In genomic region chr1:224616761-224617409, GRCh38 we compare ENCODE assay signal across 8 cellular contexts. TPM values are rescaled to one million over a fixed set of nuclear protein-coding genes. Genes with fewer than 3 reads are reported as not detected.
DNase-seq lines count a peak whose midpoint lies in the region; ATAC-seq and TF ChIP-seq lines count a peak whose summit lies in the region.

No MANE protein-coding gene starts in this region.

- H3K14ac ChIP-seq in IMR-90 (replicated peaks; ENCODE audit: low read depth, low read length), result peak overlapping the region; percentile 8; the same call in 1 of the 2 replicates

- intact Hi-C loops in CD14-positive monocyte (cut with micrococcal nuclease) (no loop called here), IMR-90 (cut with micrococcal nuclease) (no loop called here), ovary (cut with DNase I) (no loop called here)

- H3K4me1 Mint-ChIP-seq in CD14-positive monocyte (peaks cover 20% of the 10 kb centered on the region), nephron progenitor cell (peaks cover 20% of the 10 kb centered on the region)
- H3K4me1 Mint-ChIP-seq in central memory CD8-positive, alpha-beta T cell, result peaks cover 21% of the 10 kb centered on the region

- H3K4me3 Mint-ChIP-seq in CD14-positive monocyte, result peak overlapping the region; percentile 50 to 85
- peak overlapping the region; percentile 75 for H3K4me3 Mint-ChIP-seq in central memory CD8-positive, alpha-beta T cell
- peak overlapping the region; percentile 82 for H3K4me3 Mint-ChIP-seq in nephron progenitor cell

- peaks cover 0 to 18% of the 10 kb centered on the region in 2 experiments; a peak in 2 of 4 replicates for H3K79me1 ChIP-seq in IMR-90 (ENCODE audit: low read depth in 1 of 2, low read length in 2 of 2)

- H4K5ac ChIP-seq in IMR-90 (ENCODE audit: low read depth, low read length), result no peak overlapping the region

- peak overlapping the region; percentile 81 for H3K4me2 ChIP-seq in IMR-90 (ENCODE audit: low read depth, low read length)

- H3K9me1 ChIP-seq in IMR-90 (ENCODE audit: insufficient read depth, low read length), result peaks cover 2% of the 10 kb centered on the region; the same call in 1 of the 2 replicates

- peak overlapping the region; percentile 22; the same call in 1 of the 2 replicates for H2AK5ac ChIP-seq in IMR-90 (ENCODE audit: low read depth, low read length)

- DNase-seq in CD14-positive monocyte (ENCODE audit: low spot score) (no peak), IMR-90 (no peak), nephron progenitor cell (peak; percentile 53), AG20443 (ENCODE audit: low spot score) (no peak), ovary (no peak), NCI-H2107 (lab: John Stamatoyannopoulos, UW) (no peak)
- DNase-seq in central memory CD8-positive, alpha-beta T cell (ENCODE audit: low spot score in 2 of 2), result no peak

- TF ChIP-seq EP300 in ovary (IDR thresholded peaks at IDR 0.05), result no peak

- H2BK120ac ChIP-seq in IMR-90 (ENCODE audit: low read depth, low read length), result 0 out of 2 replicates have a peak overlapping the region, but pooled peaks have one; percentile 0

- H3K23ac ChIP-seq in IMR-90 (ENCODE audit: low read depth, low read length), result peak overlapping the region; percentile 68

- H3K27ac Mint-ChIP-seq in CD14-positive monocyte, result peak overlapping the region in 1 of 7 donors; percentile 10
- no peak overlapping the region for H3K27ac Mint-ChIP-seq in central memory CD8-positive, alpha-beta T cell (ENCODE audit: low read depth)
- no peak overlapping the region for H3K27ac Mint-ChIP-seq in nephron progenitor cell

- H2BK5ac ChIP-seq in IMR-90 (ENCODE audit: low read depth, low read length, poor library complexity, severe bottlenecking), result no peak overlapping the region

- H3K9me3 Mint-ChIP-seq in CD14-positive monocyte (peaks cover 0 to 16% (median 6%) of the 10 kb centered on the region in 7 donors), nephron progenitor cell (peaks cover 6% of the 10 kb centered on the region)
- H3K9me3 Mint-ChIP-seq in central memory CD8-positive, alpha-beta T cell, result peaks cover 3% of the 10 kb centered on the region

- H3K4ac ChIP-seq in IMR-90 (ENCODE audit: low read depth, low read length), result 0 out of 2 replicates have a peak overlapping the region, but pooled peaks have one; percentile 0

- H3K18ac ChIP-seq in IMR-90 (ENCODE audit: low read depth, low read length), result no peak overlapping the region

- H3K4me3 ChIP-seq in IMR-90 (ENCODE audit: insufficient read depth, low read depth, low read length) (peak overlapping the region; percentile 51), ovary (no peak overlapping the region)

- H3K9me3 ChIP-seq in IMR-90 (ENCODE audit: control insufficient read depth, insufficient read depth, low read length) (no peaks in the 10 kb centered on the region), ovary (peaks cover 0 to 3% of the 10 kb centered on the region in 2 donors)

- H3K27me3 ChIP-seq in IMR-90 (ENCODE audit: control insufficient read depth, insufficient read depth, low read length) (peaks cover 34% of the 10 kb centered on the region), ovary (no peaks in the 10 kb centered on the region)

- TF ChIP-seq RAD21 in IMR-90 (IDR thresholded peaks at IDR 0.05; ENCODE audit: low read length), result no peak

- peaks cover 60 to 73% (median 62%) of the 10 kb centered on the region in 3 donors for H3K27me3 Mint-ChIP-seq in CD14-positive monocyte (ENCODE audit: low read depth in 3 of 3)
- peaks cover 63% of the 10 kb centered on the region for H3K27me3 Mint-ChIP-seq in central memory CD8-positive, alpha-beta T cell
- peaks cover 86% of the 10 kb centered on the region for H3K27me3 Mint-ChIP-seq in nephron progenitor cell (ENCODE audit: low read depth, poor library complexity)

- no peak overlapping the region for H3K9ac ChIP-seq in IMR-90 (ENCODE audit: low read depth, low read length)

- CTCF ChIA-PET in IMR-90 (lab: Yijun Ruan, JAX), result no interaction called here

- H3K4me1 ChIP-seq in IMR-90 (ENCODE audit: control insufficient read depth, insufficient read depth, low read length) (peaks cover 3% of the 10 kb centered on the region; the same call in 1 of the 2 replicates), ovary (ENCODE audit: insufficient read depth) (peaks cover 9% of the 10 kb centered on the region)

- H2AK9ac ChIP-seq in IMR-90 (replicated peaks; ENCODE audit: low read depth, low read length, poor library complexity), result peak overlapping the region; percentile 75

- TF ChIP-seq CTCF in CD14-positive monocyte (IDR thresholded peaks at IDR 0.05) (no peak), IMR-90 (conservative IDR thresholded peaks at IDR 0.05; ENCODE audit: low read depth, low read length) (no peak), nephron progenitor cell (IDR thresholded peaks at IDR 0.05) (no peak), ovary (IDR thresholded peaks at IDR 0.05) (no peak)

- H2BK15ac ChIP-seq in IMR-90 (ENCODE audit: low read depth, low read length), result no peak overlapping the region

- TF ChIP-seq POLR2A in IMR-90 (IDR thresholded peaks at IDR 0.05; ENCODE audit: low read depth, low read length), result no peak
- no peak for TF ChIP-seq POLR2A in ovary (IDR thresholded peaks at IDR 0.05)

- peak overlapping the region in 1 of 2 experiments; percentile 15; a peak in 1 of 4 replicates for H4K8ac ChIP-seq in IMR-90 (ENCODE audit: low read depth in 2 of 2, low read length in 2 of 2)

- POLR2A ChIA-PET in IMR-90 (lab: Charles Lee; ENCODE audit: unreplicated experiment), result no interaction called here

- BruUV-seq in IMR-90 (replicated peaks; lab: Mats Ljungman, UMichigan), result no TSS peak

- no peak overlapping the region for H2BK20ac ChIP-seq in IMR-90 (ENCODE audit: low read depth, low read length)

- ATAC-seq in IMR-90 (ENCODE audit: low read depth) (no peak; the same call in 1 of the 2 replicates), GM21737 (IDR thresholded peaks at IDR 0.05; ENCODE audit: unreplicated experiment) (no peak)
- ATAC-seq in central memory CD8-positive, alpha-beta T cell (replicated peaks; ENCODE audit: extremely low read depth, poor library complexity, severe bottlenecking), result peak; percentile 36

- H3K56ac ChIP-seq in IMR-90 (ENCODE audit: extremely low read depth, insufficient read depth, low read length), result no peak overlapping the region

- in situ Hi-C loops in IMR-90 (cut with MboI; ENCODE audit: low sequenced_read_pairs), result no loop called here

- 2% methylated on average over 20 of the region's 52 CpGs; no CpG with 5 or more reads in 1 of the 2 experiments for WGBS in IMR-90 (ENCODE audit: extremely low coverage in 2 of 2, insufficient read length in 1 of 2), 2 experiments
- 1 to 2% (median 2%) methylated on average over 40 to 52 of the region's 52 CpGs for WGBS in ovary, 3 donors

- no peak overlapping the region for H4K91ac ChIP-seq in IMR-90 (ENCODE audit: insufficient read depth, low read depth, low read length)

- H2AFZ ChIP-seq in IMR-90 (replicated peaks; ENCODE audit: low read length, poor library complexity), result peak overlapping the region; percentile 89

- H3K36me3 ChIP-seq in IMR-90 (ENCODE audit: control insufficient read depth, insufficient read depth, low read length) (no peaks in the 10 kb centered on the region), ovary (no peaks in the 10 kb centered on the region)

- dilution Hi-C loops in IMR-90 (cut with HindIII; ENCODE audit: low sequenced_read_pairs, unreplicated experiment), result no loop called here

- H3K27ac ChIP-seq in IMR-90 (ENCODE audit: insufficient read depth, low read length) (no peak overlapping the region), ovary (no peak overlapping the region)

- no peaks in the 10 kb centered on the region for H4K20me1 ChIP-seq in IMR-90 (ENCODE audit: insufficient read depth, low read length)

- H3K36me3 Mint-ChIP-seq in CD14-positive monocyte, result peaks cover 3 to 10% of the 10 kb centered on the region in 2 donors
- H3K36me3 Mint-ChIP-seq in central memory CD8-positive, alpha-beta T cell (ENCODE audit: insufficient read depth), result no peaks in the 10 kb centered on the region
- peaks cover 6% of the 10 kb centered on the region for H3K36me3 Mint-ChIP-seq in nephron progenitor cell (ENCODE audit: low read depth)

TF ChIP-seq in IMR-90, 13 proteins besides CTCF, POLR2A, EP300 and RAD21:
- no peak for TF ChIP-seq ELK1 (IDR thresholded peaks at IDR 0.05; ENCODE audit: borderline replicate concordance, low read depth, low read length)
TF ChIP-seq in IMR-90: peak in this region for 0.

RNA-seq across cellular contexts. Expression of gene CNIH3, which starts 0.8 kb away (rescaled TPM):
- polyA plus RNA-seq in CD14-positive monocyte (under 1 TPM in 1 of 2 donors, not detected in 1; 0.37 TPM), IMR-90 (2012; rRNA removed) (2.9 and 3.1 TPM in 2 replicates), ovary (1 to 10 TPM; 3.8 to 9.7 TPM)
- total RNA-seq in IMR-90 (2012; rRNA removed) (2.0 and 3.1 TPM in 2 replicates), ovary (10 to 100 TPM in 1 of 7 donors, 1 to 10 TPM in 6; 6.9 to 11.8 (median 8.3) TPM)
- polyA plus RNA-seq in IMR-90 (2012; cell fraction: cytosol; rRNA removed), result 2.1 and 2.2 TPM in 2 replicates
- 1.9 and 4.7 TPM in 2 replicates for polyA plus RNA-seq in IMR-90 (2012; cell fraction: nucleus; rRNA removed; ENCODE audit: low replicate concordance)
